Comparison of ENCODE assay signal across 24 cellular contexts in the genomic region with DNA sequence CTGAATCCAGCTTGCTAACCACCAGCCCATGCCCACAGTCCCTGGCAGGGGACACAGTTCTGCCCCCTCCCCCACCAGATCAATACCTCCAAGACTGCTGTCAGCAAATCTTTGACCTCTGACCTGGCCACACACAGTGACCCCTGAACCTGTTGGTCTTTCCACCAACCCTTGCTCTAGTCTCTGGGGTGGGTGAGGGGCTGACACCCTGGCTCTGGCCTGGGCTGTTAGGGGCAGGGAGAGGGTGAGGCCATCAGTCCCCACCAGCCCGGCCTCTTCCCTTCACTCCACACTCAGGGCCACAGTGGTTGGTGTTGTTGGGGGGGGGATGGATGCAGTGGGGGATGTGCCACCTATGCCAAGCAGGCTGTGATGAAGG. TPM values are rescaled to one million over a fixed set of nuclear protein-coding genes. Genes with fewer than 3 reads are reported as not detected.
DNase-seq lines count a peak whose midpoint lies in the region; ATAC-seq, FAIRE-seq and TF ChIP-seq lines count a peak whose summit lies in the region.
"Had no signal": no experiment of that assay in that cellular context is flagged by ENCODE, and none has a peak within 500 bp of the region (broad histone marks: within the 10 kb centered on the region; RNA-seq: fewer than 3 reads in every experiment).

No MANE protein-coding gene starts in this region.

- no peak overlapping the region for H2BK120ac ChIP-seq in neuronal stem cell (ENCODE audit: low read depth, low read length)

- H3K9me3 Mint-ChIP-seq in CD14-positive monocyte (peaks cover 0 to 12% (median 9%) of the 10 kb centered on the region in 7 donors), endodermal cell (peaks cover 12% of the 10 kb centered on the region)
- H3K9me3 Mint-ChIP-seq: CD4-positive, alpha-beta T cell; HFFc6; IgD-negative memory B cell had no signal

- peaks cover 0 to 2% of the 10 kb centered on the region in 2 donors for H3K36me3 Mint-ChIP-seq in CD14-positive monocyte
- no peaks in the 10 kb centered on the region for H3K36me3 Mint-ChIP-seq in endodermal cell (ENCODE audit: low read depth)

- H3K18ac ChIP-seq in neuronal stem cell (ENCODE audit: low read length), result peak overlapping the region; percentile 72

- peak; percentile 77 for FAIRE-seq in HepG2 (lab: Jason Lieb, UNC)
- FAIRE-seq: A204.1, D721Med, GM12892, GM18507, HTR-8/SVneo had no signal

- no peak overlapping the region for H2BK5ac ChIP-seq in neuronal stem cell (ENCODE audit: low read length)

- H3K79me1 ChIP-seq in neuronal stem cell (ENCODE audit: low read depth, low read length), result peaks cover 2% of the 10 kb centered on the region

- H2BK12ac ChIP-seq in neuronal stem cell (ENCODE audit: low read length), result no peak overlapping the region

- TF ChIP-seq CTCF in CD14-positive monocyte (IDR thresholded peaks at IDR 0.05), result no peak
- TF ChIP-seq CTCF in HepG2 (CRISPR knock-in tag; IDR thresholded peaks at IDR 0.05), result no peak
- no peak for TF ChIP-seq CTCF in endodermal cell (conservative IDR thresholded peaks at IDR 0.05)

- H3K27ac Mint-ChIP-seq in CD14-positive monocyte, result peak overlapping the region in 1 of 7 donors; percentile 10
- H3K27ac Mint-ChIP-seq in endodermal cell, result no peak overlapping the region
- H3K27ac Mint-ChIP-seq: CD4-positive, alpha-beta T cell; HFFc6; IgD-negative memory B cell had no signal

- BruUV-seq in HepG2 (replicated peaks; lab: Mats Ljungman, UMichigan), result no TSS peak

- H3K4me2 ChIP-seq in HepG2 (ENCODE audit: low read depth, low read length) (peak overlapping the region; percentile 79), neuronal stem cell (ENCODE audit: insufficient read depth, low read length, poor library complexity, severe bottlenecking) (no peak overlapping the region)

- no peaks in the 10 kb centered on the region for H4K20me1 ChIP-seq in HepG2 (ENCODE audit: insufficient read depth, low read length)

- ATAC-seq in HepG2, result peak; percentile 23

- CTCF ChIA-PET in HepG2 (lab: Yijun Ruan, JAX; ENCODE audit: low intra/inter-chr PET ratio, low total read pairs), result interaction anchor here (1.0 kb wide), 1 partner anchor 62 kb away, joined by 3 read pairs; no protein-coding TSS in a partner anchor

- H3K9me3 ChIP-seq in HepG2 (ENCODE audit: low read length) (peaks cover 7% of the 10 kb centered on the region; the same call in 1 of the 2 replicates), neuronal stem cell (replicated peaks in 1 of 2; ENCODE audit: control insufficient read depth in 2 of 2, insufficient read depth in 1 of 2, low read depth in 1 of 2, low read length in 2 of 2) (peaks cover 12 to 14% of the 10 kb centered on the region in 2 donors), endodermal cell (ENCODE audit: control insufficient read depth, low read length) (peaks cover 8% of the 10 kb centered on the region)

- no peak overlapping the region for H3K14ac ChIP-seq in neuronal stem cell (ENCODE audit: low read length)

- H4K8ac ChIP-seq in neuronal stem cell (ENCODE audit: low read depth, low read length), result no peak overlapping the region

- H3K27me3 ChIP-seq in H7 (ENCODE audit: control insufficient read depth, insufficient read depth, low read length), result no peaks in the 10 kb centered on the region
- no peaks in the 10 kb centered on the region for H3K27me3 ChIP-seq in HepG2 (ENCODE audit: control insufficient read depth in 1 of 2, insufficient read depth in 2 of 2, low read length in 2 of 2)
- peaks cover 0 to 3% (median 0%) of the 10 kb centered on the region in 3 experiments for H3K27me3 ChIP-seq in neuronal stem cell (ENCODE audit: control insufficient read depth in 3 of 3, insufficient read depth in 3 of 3, low read depth in 1 of 3, low read length in 3 of 3)
- no peaks in the 10 kb centered on the region for H3K27me3 ChIP-seq in endodermal cell (ENCODE audit: control insufficient read depth, insufficient read depth, low read length, poor library complexity, severe bottlenecking)
- H3K27me3 ChIP-seq: BE2C had no signal

- no peak overlapping the region for H2BK15ac ChIP-seq in neuronal stem cell (ENCODE audit: low read length)

- POLR2A ChIA-PET in HepG2 (lab: Yijun Ruan, JAX), result interaction anchor here (1.2 to 4.1 kb wide), 8 partner anchors 28 to 156 kb away, joined by 3 to 51 read pairs (median 6); a partner anchor contains a TSS

- no peak overlapping the region for H3K4me3 ChIP-seq in H7 (ENCODE audit: insufficient read depth, low read depth, low read length)
- peak overlapping the region in 1 of 3 experiments; percentile 69; a peak in 2 of 6 replicates for H3K4me3 ChIP-seq in HepG2 (replicated peaks in 1 of 3; ENCODE audit: insufficient read depth in 1 of 3, low read depth in 2 of 3, low read length in 3 of 3)
- H3K4me3 ChIP-seq in neuronal stem cell (ENCODE audit: low read length in 2 of 2), result no peak overlapping the region
- no peak overlapping the region for H3K4me3 ChIP-seq in endodermal cell (ENCODE audit: low read length)
- H3K4me3 ChIP-seq: GM23248 had no signal

- H3K4me1 ChIP-seq in HepG2 (ENCODE audit: insufficient read depth, low read length), result peaks cover 55% of the 10 kb centered on the region
- H3K4me1 ChIP-seq in neuronal stem cell (ENCODE audit: control insufficient read depth in 2 of 2, insufficient read depth in 1 of 2, low read depth in 1 of 2, low read length in 2 of 2), result peaks cover 0 to 4% of the 10 kb centered on the region in 2 donors
- H3K4me1 ChIP-seq in endodermal cell (ENCODE audit: control insufficient read depth, insufficient read depth, low read length), result no peaks in the 10 kb centered on the region
- H3K4me1 ChIP-seq: BE2C had no signal

- in situ Hi-C loops in HepG2 (cut with HindIII; ENCODE audit: extremely low pct_ligation_motif_present, low pct_unique_long_range_greater_than_20kb), result no loop called here

- H3K23ac ChIP-seq in neuronal stem cell (ENCODE audit: low read depth, low read length, poor library complexity), result no peak overlapping the region

- no peak for TF ChIP-seq RAD21 in HepG2 (CRISPR knock-in tag; IDR thresholded peaks at IDR 0.05)

- no peak for TF ChIP-seq POLR2A in HepG2 (IDR thresholded peaks at IDR 0.05; ENCODE audit: insufficient read depth in 1 of 2, low read depth in 2 of 2, low read length in 2 of 2)

- no CpG with 5 or more reads among the region's 1 CpG for WGBS in HepG2 (ENCODE audit: low lambda C conversion rate)
- WGBS in neuronal stem cell (ENCODE audit: extremely low coverage in 2 of 2, insufficient read length in 2 of 2, insufficient replicate concordance in 1 of 2), 2 donors, result no CpG with 5 or more reads among the region's 1 CpG
- no CpG with 5 or more reads among the region's 1 CpG for WGBS in endodermal cell (ENCODE audit: insufficient coverage in 1 of 2, insufficient read length in 1 of 2), 2 experiments

- H2AFZ ChIP-seq in HepG2 (ENCODE audit: low read length) (no peak overlapping the region), neuronal stem cell (ENCODE audit: low read length) (no peak overlapping the region)
- H2AFZ ChIP-seq: GM23248 had no signal

- H3K4me1 Mint-ChIP-seq in CD14-positive monocyte (peaks cover 27% of the 10 kb centered on the region), endodermal cell (no peaks in the 10 kb centered on the region)
- H3K4me1 Mint-ChIP-seq: IgD-negative memory B cell had no signal

- intact Hi-C loops in CD14-positive monocyte (cut with micrococcal nuclease) (loop anchor here (5.0 kb wide), 3 partner anchors 55 to 125 kb away; a partner anchor contains a TSS), HepG2 (cut with micrococcal nuclease; ENCODE audit: unreplicated experiment) (loop anchor here (2.0 kb wide), 1 partner anchor 55 kb away; a partner anchor contains a TSS)

- no peak overlapping the region for H4K91ac ChIP-seq in neuronal stem cell (ENCODE audit: low read depth, low read length, poor library complexity)

- H3K27me3 Mint-ChIP-seq in CD14-positive monocyte (ENCODE audit: low read depth in 3 of 3) (peaks cover 1 to 8% (median 2%) of the 10 kb centered on the region in 3 donors), endodermal cell (ENCODE audit: insufficient read depth) (peaks cover 4% of the 10 kb centered on the region)
- H3K27me3 Mint-ChIP-seq: CD4-positive, alpha-beta T cell had no signal

- H2AK5ac ChIP-seq in neuronal stem cell (ENCODE audit: low read depth, low read length), result peak overlapping the region; percentile 59

- DNase-seq in CD14-positive monocyte (ENCODE audit: low spot score) (peak; percentile 41), H7 (peak; percentile 42), HepG2 (ENCODE audit: low spot score) (no peak), neuronal stem cell (ENCODE audit: low spot score) (no peak), endodermal cell (no peak)
- DNase-seq in activated CD4-positive, alpha-beta T cell treated with anti-CD3 and anti-CD28 coated beads, Interleukin-2, amount 50 U/mL, for 48 hours, result no peak
- DNase-seq in activated CD4-positive, alpha-beta T cell treated with anti-CD3 and anti-CD28 coated beads for 4 hours, result no peak
- DNase-seq: ACHN; BE2C; C1 segment of cervical spinal cord; Caco-2; CD4-positive, alpha-beta T cell; GDM1; GM23248; HCEC 1CT; HFFc6 had no signal

- no peaks in the 10 kb centered on the region for H3K79me2 ChIP-seq in HepG2 (ENCODE audit: insufficient read depth, low read length)

- TF ChIP-seq EP300 in HepG2 (IDR thresholded peaks at IDR 0.05; ENCODE audit: low read depth in 2 of 2, low read length in 2 of 2), result peak in 1 of 2 experiments; percentile 79; a peak in 2 of 4 replicates
- TF ChIP-seq EP300 in HepG2 (CRISPR knock-in tag; IDR thresholded peaks at IDR 0.05; ENCODE audit: borderline replicate concordance), result no peak

- peak overlapping the region; percentile 41 for H3K9ac ChIP-seq in HepG2 (ENCODE audit: insufficient read depth, low read depth, low read length)
- no peak overlapping the region for H3K9ac ChIP-seq in neuronal stem cell (ENCODE audit: low read depth, low read length, poor library complexity)
- no peak overlapping the region for H3K9ac ChIP-seq in endodermal cell (ENCODE audit: extremely low read depth, low read length, poor library complexity, severe bottlenecking)
- H3K9ac ChIP-seq: GM23248 had no signal

- peak overlapping the region; percentile 83 for H3K27ac ChIP-seq in HepG2 (ENCODE audit: extremely low read length, insufficient read depth, low read length)
- no peak overlapping the region for H3K27ac ChIP-seq in neuronal stem cell (replicated peaks; ENCODE audit: low read length)
- H3K27ac ChIP-seq in endodermal cell (ENCODE audit: low read depth, low read length), result no peak overlapping the region
- H3K27ac ChIP-seq: GM23248 had no signal

- H3K4me3 Mint-ChIP-seq in CD14-positive monocyte, result no peak overlapping the region
- H3K4me3 Mint-ChIP-seq in endodermal cell, result no peak overlapping the region
- H3K4me3 Mint-ChIP-seq: CD4-positive, alpha-beta T cell; HFFc6; IgD-negative memory B cell had no signal

- no peaks in the 10 kb centered on the region for H3K36me3 ChIP-seq in H7 (replicated peaks; ENCODE audit: control insufficient read depth, insufficient read depth, low read length)
- H3K36me3 ChIP-seq in HepG2 (replicated peaks in 1 of 2; ENCODE audit: control insufficient read depth in 1 of 2, insufficient read depth in 2 of 2, low read length in 2 of 2), result no peaks in the 10 kb centered on the region
- H3K36me3 ChIP-seq in neuronal stem cell (replicated peaks in 1 of 2; ENCODE audit: control insufficient read depth in 2 of 2, insufficient read depth in 2 of 2, low read length in 2 of 2), result no peaks in the 10 kb centered on the region
- H3K36me3 ChIP-seq in endodermal cell (ENCODE audit: control insufficient read depth, insufficient read depth, low read length), result no peaks in the 10 kb centered on the region
- H3K36me3 ChIP-seq: BE2C had no signal

- no peak overlapping the region for H3K4ac ChIP-seq in neuronal stem cell (ENCODE audit: low read length)

RNA-seq across cellular contexts. Expression of a gene that starts 21.8 kb away (rescaled TPM):
- polyA plus RNA-seq in CD14-positive monocyte (not detected), HepG2 (2011; rRNA removed) (1.1 TPM in 2 replicates)
- total RNA-seq in H7 (2014; rRNA removed; shearing (Covaris generic)), result 2.4 and 3.0 TPM in 2 replicates
- total RNA-seq in HepG2 (2016; rRNA removed; fragmentation: Illumina TruSeq; extraction: Trizol) (0.41 and 2.2 TPM in 2 replicates), endodermal cell (under 1 TPM in 1 of 2 donors, not detected in 1; 0.35 TPM)
- total RNA-seq in HepG2 (2016; cell fraction: cytosol; rRNA removed; fragmentation: Illumina TruSeq; extraction: Trizol; ENCODE audit: low read depth), result 2.6 and 2.7 TPM in 2 replicates
- total RNA-seq in HepG2 (2016; cell fraction: insoluble cytoplasmic fraction; rRNA removed; fragmentation: Illumina TruSeq; extraction: Trizol), result 0.51 and 1.7 TPM in 2 replicates
- 1.5 and 1.7 TPM in 2 replicates for total RNA-seq in HepG2 (2016; cell fraction: membrane; rRNA removed; fragmentation: Illumina TruSeq; extraction: Trizol)
- total RNA-seq in HepG2 (2016; cell fraction: nucleus; rRNA removed; fragmentation: Illumina TruSeq; extraction: Trizol), result 1.7 and 2.4 TPM in 2 replicates
- 0.85 and 1.0 TPM in 2 replicates for polyA plus RNA-seq in HepG2 (2011; cell fraction: cytosol; rRNA removed)
- 4.6 and 6.0 TPM in 2 replicates for polyA plus RNA-seq in HepG2 (2011; cell fraction: nucleus; rRNA removed)
- 0.63 and 0.66 TPM in 2 replicates for polyA plus RNA-seq in HepG2 (2012)
- polyA plus RNA-seq in HepG2 (2016; cell fraction: cytosol; fragmentation: Illumina TruSeq; extraction: Trizol; ENCODE audit: low read depth), result 2.1 and 2.7 TPM in 2 replicates
- polyA plus RNA-seq in HepG2 (2016; cell fraction: insoluble cytoplasmic fraction; fragmentation: Illumina TruSeq; extraction: Trizol; ENCODE audit: low read depth), result 1.1 and 1.2 TPM in 2 replicates
- 2.4 and 2.6 TPM in 2 replicates for polyA plus RNA-seq in HepG2 (2016; cell fraction: membrane; fragmentation: Illumina TruSeq; extraction: Trizol; ENCODE audit: low read depth)
- 5.9 and 6.0 TPM in 2 replicates for polyA plus RNA-seq in HepG2 (2016; cell fraction: nucleus; fragmentation: Illumina TruSeq; extraction: Trizol; ENCODE audit: insufficient read depth, low read depth)
- 1.7 TPM in 1 of 2 replicates, not detected in the other for polyA minus RNA-seq in HepG2 (2011; rRNA and poly(A)+ RNA removed; ENCODE audit: low replicate concordance)
- 0.35 and 0.40 TPM in 2 replicates for polyA minus RNA-seq in HepG2 (2011; cell fraction: cytosol; rRNA and poly(A)+ RNA removed)
- 0.62 and 0.64 TPM in 2 replicates for polyA minus RNA-seq in HepG2 (2011; cell fraction: nucleus; rRNA and poly(A)+ RNA removed)
- 1.1 TPM for polyA plus RNA-seq in neuronal stem cell (2013, experiment 1 of 2)
- polyA plus RNA-seq in neuronal stem cell (2013, experiment 2 of 2), result 0.97 TPM
- 1.6 TPM for polyA plus RNA-seq in endodermal cell (2013, experiment 1 of 2)
- 0.95 TPM for polyA plus RNA-seq in endodermal cell (2013, experiment 2 of 2)
- total RNA-seq: Caco-2; CD4-positive, alpha-beta T cell; Daoy; GM23248; H4; HFFc6 had no signal
- polyA plus RNA-seq: GM23248, IgD-negative memory B cell had no signal

RNA-seq across cellular contexts. Expression of a gene that starts 53.3 kb away (rescaled TPM):
- 1 to 10 TPM; 1.4 to 4.1 TPM for polyA plus RNA-seq in CD14-positive monocyte
- total RNA-seq in H7 (2014; rRNA removed; shearing (Covaris generic)), result 54.8 and 57.7 TPM in 2 replicates
- total RNA-seq in HepG2 (2016; rRNA removed; fragmentation: Illumina TruSeq; extraction: Trizol), result 45.1 and 51.6 TPM in 2 replicates
- 34.5 and 35.4 TPM in 2 replicates for total RNA-seq in HepG2 (2016; cell fraction: cytosol; rRNA removed; fragmentation: Illumina TruSeq; extraction: Trizol; ENCODE audit: low read depth)
- total RNA-seq in HepG2 (2016; cell fraction: insoluble cytoplasmic fraction; rRNA removed; fragmentation: Illumina TruSeq; extraction: Trizol), result 39.3 and 56.4 TPM in 2 replicates
- 85.6 and 91.5 TPM in 2 replicates for total RNA-seq in HepG2 (2016; cell fraction: membrane; rRNA removed; fragmentation: Illumina TruSeq; extraction: Trizol)
- 24.3 and 30.9 TPM in 2 replicates for total RNA-seq in HepG2 (2016; cell fraction: nucleus; rRNA removed; fragmentation: Illumina TruSeq; extraction: Trizol)
- polyA plus RNA-seq in HepG2 (2011; rRNA removed), result 17.6 and 30.3 TPM in 2 replicates
- 9.6 and 22.4 TPM in 2 replicates for polyA plus RNA-seq in HepG2 (2011; cell fraction: cytosol; rRNA removed)
- 49.0 and 59.4 TPM in 2 replicates for polyA plus RNA-seq in HepG2 (2011; cell fraction: nucleus; rRNA removed)
- polyA plus RNA-seq in HepG2 (2012), result 12.5 and 18.3 TPM in 2 replicates
- 46.7 and 50.1 TPM in 2 replicates for polyA plus RNA-seq in HepG2 (2016; cell fraction: cytosol; fragmentation: Illumina TruSeq; extraction: Trizol; ENCODE audit: low read depth)
- 41.6 and 54.2 TPM in 2 replicates for polyA plus RNA-seq in HepG2 (2016; cell fraction: insoluble cytoplasmic fraction; fragmentation: Illumina TruSeq; extraction: Trizol; ENCODE audit: low read depth)
- 92.1 and 104 TPM in 2 replicates for polyA plus RNA-seq in HepG2 (2016; cell fraction: membrane; fragmentation: Illumina TruSeq; extraction: Trizol; ENCODE audit: low read depth)
- polyA plus RNA-seq in HepG2 (2016; cell fraction: nucleus; fragmentation: Illumina TruSeq; extraction: Trizol; ENCODE audit: insufficient read depth, low read depth), result 70.1 and 70.6 TPM in 2 replicates
- 11.9 and 50.0 TPM in 2 replicates for polyA minus RNA-seq in HepG2 (2011; rRNA and poly(A)+ RNA removed; ENCODE audit: low replicate concordance)
- 9.7 and 13.5 TPM in 2 replicates for polyA minus RNA-seq in HepG2 (2011; cell fraction: cytosol; rRNA and poly(A)+ RNA removed)
- 10.3 TPM in 2 replicates for polyA minus RNA-seq in HepG2 (2011; cell fraction: nucleus; rRNA and poly(A)+ RNA removed)
- polyA plus RNA-seq in neuronal stem cell (2013, experiment 1 of 2), result 42.5 TPM
- polyA plus RNA-seq in neuronal stem cell (2013, experiment 2 of 2), result 38.5 TPM
- total RNA-seq in endodermal cell, result 10 to 100 TPM; 21.2 to 34.4 TPM
- polyA plus RNA-seq in endodermal cell (2013, experiment 1 of 2), result 34.1 TPM
- 28.8 TPM for polyA plus RNA-seq in endodermal cell (2013, experiment 2 of 2)
- polyA plus RNA-seq: IgD-negative memory B cell had no signal

RNA-seq across cellular contexts. Expression of a gene that starts 54.9 kb away (rescaled TPM):
- polyA plus RNA-seq in CD14-positive monocyte (10 to 100 TPM; 17.9 to 47.5 TPM), HepG2 (2011; rRNA removed) (24.8 and 35.0 TPM in 2 replicates)
- 3.2 and 4.8 TPM in 2 replicates for total RNA-seq in H7 (2014; rRNA removed; shearing (Covaris generic))
- total RNA-seq in HepG2 (2016; rRNA removed; fragmentation: Illumina TruSeq; extraction: Trizol) (99.9 and 103 TPM in 2 replicates), endodermal cell (1 to 10 TPM; 1.8 to 2.1 TPM)
- 28.5 and 32.0 TPM in 2 replicates for total RNA-seq in HepG2 (2016; cell fraction: cytosol; rRNA removed; fragmentation: Illumina TruSeq; extraction: Trizol; ENCODE audit: low read depth)
- 99.3 and 101 TPM in 2 replicates for total RNA-seq in HepG2 (2016; cell fraction: insoluble cytoplasmic fraction; rRNA removed; fragmentation: Illumina TruSeq; extraction: Trizol)
- 88.0 and 107 TPM in 2 replicates for total RNA-seq in HepG2 (2016; cell fraction: membrane; rRNA removed; fragmentation: Illumina TruSeq; extraction: Trizol)
- total RNA-seq in HepG2 (2016; cell fraction: nucleus; rRNA removed; fragmentation: Illumina TruSeq; extraction: Trizol), result 47.4 and 51.4 TPM in 2 replicates
- 40.5 and 42.6 TPM in 2 replicates for polyA plus RNA-seq in HepG2 (2011; cell fraction: cytosol; rRNA removed)
- polyA plus RNA-seq in HepG2 (2011; cell fraction: nucleus; rRNA removed), result 17.3 and 19.3 TPM in 2 replicates
- polyA plus RNA-seq in HepG2 (2012), result 22.3 and 27.0 TPM in 2 replicates
- 23.5 and 27.9 TPM in 2 replicates for polyA plus RNA-seq in HepG2 (2016; cell fraction: cytosol; fragmentation: Illumina TruSeq; extraction: Trizol; ENCODE audit: low read depth)
- polyA plus RNA-seq in HepG2 (2016; cell fraction: insoluble cytoplasmic fraction; fragmentation: Illumina TruSeq; extraction: Trizol; ENCODE audit: low read depth), result 121 and 123 TPM in 2 replicates
- polyA plus RNA-seq in HepG2 (2016; cell fraction: membrane; fragmentation: Illumina TruSeq; extraction: Trizol; ENCODE audit: low read depth), result 68.7 and 77.8 TPM in 2 replicates
- polyA plus RNA-seq in HepG2 (2016; cell fraction: nucleus; fragmentation: Illumina TruSeq; extraction: Trizol; ENCODE audit: insufficient read depth, low read depth), result 76.4 and 86.3 TPM in 2 replicates
- polyA minus RNA-seq in HepG2 (2011; rRNA and poly(A)+ RNA removed; ENCODE audit: low replicate concordance), result 4.5 and 45.0 TPM in 2 replicates
- polyA minus RNA-seq in HepG2 (2011; cell fraction: cytosol; rRNA and poly(A)+ RNA removed), result 25.4 and 32.4 TPM in 2 replicates
- 15.6 and 18.2 TPM in 2 replicates for polyA minus RNA-seq in HepG2 (2011; cell fraction: nucleus; rRNA and poly(A)+ RNA removed)
- 0.78 TPM for polyA plus RNA-seq in neuronal stem cell (2013, experiment 1 of 2)
- 0.96 TPM for polyA plus RNA-seq in neuronal stem cell (2013, experiment 2 of 2)
- polyA plus RNA-seq in endodermal cell (2013, experiment 1 of 2), result 1.2 TPM
- 1.0 TPM for polyA plus RNA-seq in endodermal cell (2013, experiment 2 of 2)
- polyA plus RNA-seq: GM23248 had no signal

Comparison
In these comparisons a context has a peak if more than half of its experiments do, and no peak if none do; other contexts are left out.
1. DNase-seq: peak in CD14-positive monocyte (single experiment) and H7 (single experiment); none in HepG2 (single experiment), neuronal stem cell (single experiment), activated CD4-positive, alpha-beta T cell treated with anti-CD3 and anti-CD28 coated beads, Interleukin-2, amount 50 U/mL, for 48 hours (0 of 2), activated CD4-positive, alpha-beta T cell treated with anti-CD3 and anti-CD28 coated beads for 4 hours (0 of 2) and endodermal cell (single experiment).